Comparison of ENCODE assay signal across 32 cellular contexts in genomic region chr2:223107825-223108224, GRCh38. TPM values are rescaled to one million over a fixed set of nuclear protein-coding genes. Genes with fewer than 3 reads are reported as not detected.
"Had no signal": no experiment of that assay in that cellular context is flagged by ENCODE, and none has a peak within 500 bp of the region (broad histone marks: within the 10 kb centered on the region; RNA-seq: fewer than 3 reads in every experiment).

No MANE protein-coding gene starts in this region.

- H3K4me3 ChIP-seq: adrenal gland, ascending aorta, breast epithelium, cardiac muscle cell, colonic mucosa had no signal

- H3K27me3 ChIP-seq: adrenal gland, ascending aorta, breast epithelium, cardiac muscle cell, colonic mucosa had no signal

- H3K27ac ChIP-seq: adrenal gland, ascending aorta, breast epithelium, cardiac muscle cell, colonic mucosa, epithelial cell of prostate had no signal

- H3K9me3 ChIP-seq: adrenal gland, ascending aorta, breast epithelium, colonic mucosa had no signal

- H3K36me3 ChIP-seq: adrenal gland, ascending aorta, breast epithelium, cardiac muscle cell, colonic mucosa had no signal

- DNase-seq: activated CD4-positive, alpha-beta memory T cell treated with anti-CD3 and anti-CD28 coated beads for 36 hours; activated CD4-positive, alpha-beta T cell treated with anti-CD3 and anti-CD28 coated beads for 36 hours; activated CD4-positive, alpha-beta T cell treated with anti-CD3 and anti-CD28 coated beads, Interleukin-2, amount 10 ng/mL, durations not matched to agents 24 days and 14 days; activated CD4-positive, CD25-positive, alpha-beta regulatory T cell; activated CD4-positive, CD25-positive, alpha-beta regulatory T cell treated with anti-CD3 and anti-CD28 coated beads, Interleukin-2, amount 50 U/mL, for 72 hours; activated CD8-positive, alpha-beta memory T cell treated with anti-CD3 and anti-CD28 coated beads, Interleukin-2, amount 10 ng/mL, durations not matched to agents 7 days and 5 days; activated CD8-positive, alpha-beta memory T cell treated with anti-CD3 and anti-CD28 coated beads, Interleukin-2, amount 50 U/mL, for 4 hours; activated CD8-positive, alpha-beta T cell treated with anti-CD3 and anti-CD28 coated beads, Interleukin-2, amount 10 ng/mL, durations not matched to agents 7 days and 5 days; activated effector memory CD4-positive, alpha-beta T cell treated with anti-CD3 and anti-CD28 coated beads, Interleukin-2, amount 50 U/mL, for 16 hours; activated naive CD4-positive, alpha-beta T cell treated with anti-CD3 and anti-CD28 coated beads for 36 hours; activated naive CD8-positive, alpha-beta T cell treated with anti-CD3 and anti-CD28 coated beads for 36 hours; activated naive CD8-positive, alpha-beta T cell treated with anti-CD3 and anti-CD28 coated beads, Interleukin-2, amount 50 U/mL, for 24 hours; activated T-cell treated with anti-CD3 and anti-CD28 coated beads, Interleukin-2, amount 50 U/mL, for 1 hour; activated T-cell treated with anti-CD3 and anti-CD28 coated beads, Interleukin-2, amount 50 U/mL, for 48 hours; adrenal gland; amygdala; central memory CD4-positive, alpha-beta T cell; cerebellar nuclear complex; colonic mucosa; effector CD8-positive, alpha-beta T cell; T-helper 2 cell had no signal

- H3K4me1 ChIP-seq: adrenal gland, ascending aorta, breast epithelium, colonic mucosa had no signal

- FAIRE-seq: endothelial cell of umbilical vein, frontal cortex had no signal

RNA-seq across cellular contexts. Expression of gene KCNE4, which starts 55.8 kb away (rescaled TPM):
- total RNA-seq: activated CD4-positive, alpha-beta memory T cell treated with anti-CD3 and anti-CD28 coated beads for 36 hours; activated CD4-positive, alpha-beta T cell treated with anti-CD3 and anti-CD28 coated beads for 36 hours; activated CD4-positive, alpha-beta T cell treated with anti-CD3 and anti-CD28 coated beads, Interleukin-2, amount 10 ng/mL, durations not matched to agents 24 days and 14 days; activated CD8-positive, alpha-beta memory T cell treated with anti-CD3 and anti-CD28 coated beads for 36 hours; activated CD8-positive, alpha-beta memory T cell treated with anti-CD3 and anti-CD28 coated beads, Interleukin-2, amount 10 ng/mL, durations not matched to agents 7 days and 5 days; activated CD8-positive, alpha-beta T cell treated with anti-CD3 and anti-CD28 coated beads, Interleukin-2, amount 10 ng/mL, durations not matched to agents 7 days and 5 days; activated naive CD4-positive, alpha-beta T cell treated with anti-CD3 and anti-CD28 coated beads for 36 hours; activated naive CD8-positive, alpha-beta T cell treated with anti-CD3 and anti-CD28 coated beads for 36 hours; activated T-helper 1 cell treated with anti-CD3 and anti-CD28 coated beads, Interleukin-12 subunit alpha, Interleukin-12 subunit beta, Interleukin-2, Interleukin-4 antibody, amounts not matched to agents 30 ng/mL and 10 ng/mL and 1 ng/mL, durations not matched to agents 14 hours and 24 hours and 36 hours; activated T-helper 2 cell treated with anti-CD3 and anti-CD28 coated beads, Interferon-gamma antibody, Interleukin-2, Interleukin-4, amounts not matched to agents 10 μg/mL and 5 μg/mL and 100 μg/mL, durations not matched to agents 14 hours and 24 hours and 36 hours; dermis microvascular lymphatic vessel endothelial cell; endothelial cell of umbilical vein; T-helper 1 cell treated with Interleukin-12 subunit alpha and Interleukin-12 subunit beta and Interleukin-4 antibody, amounts not matched to agents 30 ng/mL and 1 ng/mL, for 36 hours had no signal
